In the genomic region with DNA sequence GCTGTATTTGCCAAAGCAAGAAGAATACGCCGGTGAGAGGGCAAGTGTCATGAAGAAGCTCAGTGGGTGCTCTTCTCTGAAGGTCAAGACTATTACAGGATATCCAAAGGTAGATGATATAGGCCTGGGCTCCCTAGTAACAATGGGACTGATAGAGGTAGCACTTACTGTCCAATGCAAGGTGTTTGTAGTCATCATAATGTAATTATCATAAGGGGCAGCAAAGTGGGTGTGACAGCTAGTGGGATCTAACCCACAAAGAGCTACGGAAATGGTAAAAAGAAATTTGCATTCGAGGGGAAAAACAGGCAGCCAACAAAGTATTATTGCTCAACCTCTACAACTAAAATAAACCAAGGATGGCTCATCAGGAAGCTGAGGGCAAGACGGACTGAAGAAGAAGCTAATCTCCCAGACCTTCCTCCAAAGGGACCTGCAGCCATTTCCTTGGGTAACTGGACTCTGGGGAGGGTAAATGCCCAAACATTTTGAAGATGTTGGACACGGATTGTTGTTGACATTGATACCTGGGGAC, we compare ENCODE assay signal across 26 cellular contexts.
"Had no signal": no experiment of that assay in that cellular context is flagged by ENCODE, and none has a peak within 500 bp of the region (broad histone marks: within the 10 kb centered on the region; RNA-seq: fewer than 3 reads in every experiment).

No MANE protein-coding gene starts in this region.

- H3K36me3 ChIP-seq: cardiac muscle cell, heart left ventricle, pancreas, tibial nerve had no signal

- H3K27ac Mint-ChIP-seq: activated naive CD8-positive, alpha-beta T cell; activated T-cell treated with anti-CD3 and anti-CD28 coated beads, Interleukin-2, amount 50 U/mL, for 72 hours; brain; memory B cell; naive thymus-derived CD8-positive, alpha-beta T cell had no signal

- H3K4me3 Mint-ChIP-seq: activated naive CD8-positive, alpha-beta T cell; activated T-cell treated with anti-CD3 and anti-CD28 coated beads, Interleukin-2, amount 50 U/mL, for 72 hours; brain; memory B cell; naive thymus-derived CD8-positive, alpha-beta T cell; neural crest cell had no signal

- H3K9me3 ChIP-seq: pancreas, psoas muscle, tibial nerve had no signal

- H3K4me1 ChIP-seq: foreskin keratinocyte, heart left ventricle, pancreas, psoas muscle, tibial nerve had no signal

- H3K27ac ChIP-seq: cardiac muscle cell, coronary artery, dorsolateral prefrontal cortex, foreskin keratinocyte, heart left ventricle, pancreas, psoas muscle, tibial nerve, VCaP had no signal

- H3K36me3 Mint-ChIP-seq: activated naive CD8-positive, alpha-beta T cell; brain; memory B cell; naive thymus-derived CD8-positive, alpha-beta T cell had no signal

- H3K4me1 Mint-ChIP-seq: memory B cell; naive thymus-derived CD8-positive, alpha-beta T cell; neural crest cell had no signal

- H3K27me3 ChIP-seq: cardiac muscle cell, dorsolateral prefrontal cortex, foreskin keratinocyte, pancreas, tibial nerve had no signal

- DNase-seq: activated CD4-positive, alpha-beta T cell treated with anti-CD3 and anti-CD28 coated beads for 4 hours; activated CD4-positive, alpha-beta T cell treated with anti-CD3 and anti-CD28 coated beads, Interleukin-2, amount 50 U/mL, for 4 hours; activated effector memory CD4-positive, alpha-beta T cell treated with Interleukin-2 at 50 U/mL for 16 hours; activated naive CD4-positive, alpha-beta T cell treated with Interleukin-2 at 50 U/mL for 16 hours; activated T-cell treated with anti-CD3 and anti-CD28 coated beads for 4 hours; activated T-cell treated with anti-CD3 and anti-CD28 coated beads, Interleukin-2, amount 50 U/mL, for 72 hours; anterior cingulate cortex; cerebellar nuclear complex; dorsolateral prefrontal cortex; effector memory CD4-positive, alpha-beta T cell; erythroblast; foreskin keratinocyte; heart left ventricle; naive thymus-derived CD8-positive, alpha-beta T cell; nucleus accumbens; pancreas; psoas muscle; stimulated activated naive CD4-positive, alpha-beta T cell treated with Interleukin-2 at 50 U/mL for 16 hours had no signal

- H3K9me3 Mint-ChIP-seq: activated T-cell treated with anti-CD3 and anti-CD28 coated beads, Interleukin-2, amount 50 U/mL, for 72 hours had no signal

- H3K4me3 ChIP-seq: cardiac muscle cell, coronary artery, dorsolateral prefrontal cortex, heart left ventricle, pancreas, psoas muscle, tibial nerve had no signal
